Comparison of ENCODE assay signal across 34 cellular contexts in genomic region chr17:43974541-43975315, GRCh38. TPM values are rescaled to one million over a fixed set of nuclear protein-coding genes. Genes with fewer than 3 reads are reported as not detected.
"Had no signal": no experiment of that assay in that cellular context is flagged by ENCODE, and none has a peak within 500 bp of the region (broad histone marks: within the 10 kb centered on the region; RNA-seq: fewer than 3 reads in every experiment).

No MANE protein-coding gene starts in this region.

- H3K4me3 ChIP-seq: gastroesophageal sphincter, hepatocyte, pancreas, spleen, tibial nerve had no signal

- FAIRE-seq: colon, pancreas, TTC549 had no signal

- H3K9me3 ChIP-seq: gastroesophageal sphincter, pancreas, spleen, tibial nerve had no signal

- DNase-seq: activated CD4-positive, alpha-beta T cell treated with anti-CD3 and anti-CD28 coated beads for 48 hours; activated CD4-positive, alpha-beta T cell treated with anti-CD3 and anti-CD28 coated beads, Interleukin-2, amount 50 U/mL, for 48 hours; activated CD8-positive, alpha-beta memory T cell treated with anti-CD3 and anti-CD28 coated beads for 24 hours; activated gamma-delta T cell; activated naive CD4-positive, alpha-beta T cell treated with anti-CD3 and anti-CD28 coated beads, Interleukin-2, amount 10 ng/mL, durations not matched to agents 7 days and 5 days; activated naive CD8-positive, alpha-beta T cell treated with anti-CD3 and anti-CD28 coated beads, Interleukin-2, amount 10 ng/mL, durations not matched to agents 7 days and 5 days; activated T-cell treated with anti-CD3 and anti-CD28 coated beads, Interleukin-2, amount 50 U/mL, for 1 hour; amniotic stem cell; effector memory CD4-positive, alpha-beta T cell; erythroblast; mammary epithelial cell; naive B cell; nephron progenitor cell; nucleus accumbens; pancreas; right cardiac atrium; spleen; stimulated activated naive CD4-positive, alpha-beta T cell; T-helper 9 cell had no signal

- H3K27me3 ChIP-seq: pancreas had no signal

- H2AFZ ChIP-seq: hepatocyte had no signal

- H3K4me1 ChIP-seq: gastroesophageal sphincter, pancreas, spleen, tibial nerve had no signal

- H3K4me2 ChIP-seq: hepatocyte had no signal

- H3K36me3 ChIP-seq: gastroesophageal sphincter, pancreas, spleen, tibial nerve had no signal

- ATAC-seq: activated CD4-positive, CD25-positive, alpha-beta regulatory T cell treated with anti-CD3 and anti-CD28 coated beads, Interleukin-2, amount 50 U/mL, for 24 hours; gastroesophageal sphincter; pancreas; right cardiac atrium had no signal

- H3K27ac ChIP-seq: gastroesophageal sphincter, hepatocyte, pancreas, spleen, tibial nerve, VCaP had no signal

- H3K79me2 ChIP-seq: hepatocyte had no signal

RNA-seq across cellular contexts. Expression of gene PYY, which starts 21.0 kb away (rescaled TPM):
- total RNA-seq: activated naive CD8-positive, alpha-beta T cell treated with anti-CD3 and anti-CD28 coated beads, Interleukin-2, amount 10 ng/mL, durations not matched to agents 7 days and 5 days; dermis microvascular lymphatic vessel endothelial cell; fibroblast of villous mesenchyme; gastroesophageal sphincter; hepatocyte; liver; mammary epithelial cell; mesothelial cell of epicardium; pulmonary artery endothelial cell; right cardiac atrium; spleen; temporal lobe; ureter had no signal
- polyA plus RNA-seq: fibroblast of lung, mammary epithelial cell, right cardiac atrium, spleen had no signal

RNA-seq across cellular contexts. Expression of gene PPY, which starts 32.5 kb away (rescaled TPM):
- total RNA-seq: activated naive CD8-positive, alpha-beta T cell treated with anti-CD3 and anti-CD28 coated beads, Interleukin-2, amount 10 ng/mL, durations not matched to agents 7 days and 5 days; dermis microvascular lymphatic vessel endothelial cell; fibroblast of lung; fibroblast of villous mesenchyme; gastroesophageal sphincter; hepatocyte; liver; mammary epithelial cell; mesothelial cell of epicardium; pulmonary artery endothelial cell; right cardiac atrium; spleen; temporal lobe; tibial nerve; ureter had no signal
- polyA plus RNA-seq: fibroblast of lung, hepatocyte, liver, mammary epithelial cell, right cardiac atrium, spleen had no signal
